ENCODE assay signal across 18 cellular contexts in the genomic region with DNA sequence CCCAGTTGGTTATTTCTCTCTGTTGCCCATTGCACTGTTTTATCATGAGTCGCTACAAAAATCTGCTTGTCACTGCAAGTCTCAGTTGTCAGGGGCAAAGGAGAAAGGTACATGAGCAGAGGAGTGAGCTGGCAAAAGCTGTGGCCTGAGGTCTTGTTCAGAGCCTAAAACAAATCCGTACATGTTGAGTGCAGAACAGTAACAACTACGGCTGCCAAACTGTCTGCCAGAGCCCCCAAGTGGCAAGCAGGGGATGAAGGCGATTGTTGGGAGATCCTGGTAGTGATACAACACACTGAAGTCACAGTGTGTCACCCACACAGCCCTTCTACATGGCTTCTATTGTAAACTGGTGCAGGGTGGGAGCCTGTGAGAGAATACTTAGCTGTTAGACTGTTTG. TPM values are rescaled to one million over a fixed set of nuclear protein-coding genes. Genes with fewer than 3 reads are reported as not detected.
DNase-seq lines count a peak whose midpoint lies in the region; ATAC-seq and TF ChIP-seq lines count a peak whose summit lies in the region.
"Had no signal": no experiment of that assay in that cellular context is flagged by ENCODE, and none has a peak within 500 bp of the region (broad histone marks: within the 10 kb centered on the region; RNA-seq: fewer than 3 reads in every experiment).

No MANE protein-coding gene starts in this region.

- peaks cover 20% of the 10 kb centered on the region for H3K9me3 Mint-ChIP-seq in chondrocyte (ENCODE audit: low read depth)
- H3K9me3 Mint-ChIP-seq: activated CD4-positive, alpha-beta T cell treated with anti-CD3 and anti-CD28 coated beads, Interleukin-2, amount 10 ng/mL, durations not matched to agents 24 days and 14 days had no signal

- no peak overlapping the region for H2AFZ ChIP-seq in smooth muscle cell (ENCODE audit: low read depth)

- no peaks in the 10 kb centered on the region for H3K36me3 Mint-ChIP-seq in chondrocyte (ENCODE audit: low read depth)
- H3K36me3 Mint-ChIP-seq: T-cell had no signal

- no peaks in the 10 kb centered on the region for H3F3A ChIP-seq in smooth muscle cell (ENCODE audit: low read depth)

- no peaks in the 10 kb centered on the region for H3K4me1 Mint-ChIP-seq in chondrocyte (ENCODE audit: low read depth)
- H3K4me1 Mint-ChIP-seq: activated CD4-positive, alpha-beta T cell treated with anti-CD3 and anti-CD28 coated beads, Interleukin-2, amount 10 ng/mL, durations not matched to agents 24 days and 14 days; T-cell had no signal

- H4K20me1 ChIP-seq in smooth muscle cell (ENCODE audit: low read depth), result no peaks in the 10 kb centered on the region

- no peaks in the 10 kb centered on the region for H3K27me3 Mint-ChIP-seq in chondrocyte (ENCODE audit: low read depth)
- H3K27me3 Mint-ChIP-seq: activated CD4-positive, alpha-beta T cell treated with anti-CD3 and anti-CD28 coated beads, Interleukin-2, amount 10 ng/mL, durations not matched to agents 24 days and 14 days; T-cell had no signal

- H3K9me3 ChIP-seq in smooth muscle cell (replicated peaks; ENCODE audit: low read depth), result no peaks in the 10 kb centered on the region
- no peaks in the 10 kb centered on the region; the same call in 1 of the 2 replicates for H3K9me3 ChIP-seq in BE2C
- H3K9me3 ChIP-seq: body of pancreas had no signal

- H3K27ac Mint-ChIP-seq in chondrocyte (ENCODE audit: unreplicated experiment), result no peak overlapping the region
- H3K27ac Mint-ChIP-seq: activated CD4-positive, alpha-beta T cell treated with anti-CD3 and anti-CD28 coated beads, Interleukin-2, amount 10 ng/mL, durations not matched to agents 24 days and 14 days; activated T-helper 2 cell treated with anti-CD3 and anti-CD28 coated beads, Interferon-gamma antibody, Interleukin-2, Interleukin-4, amounts not matched to agents 10 μg/mL and 5 μg/mL and 100 μg/mL, durations not matched to agents 14 hours and 24 hours and 36 hours; T-cell had no signal

- no peak overlapping the region for H3K4me3 Mint-ChIP-seq in chondrocyte (ENCODE audit: unreplicated experiment)
- H3K4me3 Mint-ChIP-seq: activated CD4-positive, alpha-beta T cell treated with anti-CD3 and anti-CD28 coated beads, Interleukin-2, amount 10 ng/mL, durations not matched to agents 24 days and 14 days; T-cell had no signal

- no peak overlapping the region for H3K9ac ChIP-seq in smooth muscle cell (ENCODE audit: low read depth)

- no peak overlapping the region for H3K4me3 ChIP-seq in smooth muscle cell
- H3K4me3 ChIP-seq in BE2C (ENCODE audit: low read depth, low read length), result no peak overlapping the region
- H3K4me3 ChIP-seq: body of pancreas had no signal

- H3K27ac ChIP-seq in caudate nucleus (ENCODE audit: low read depth, low read length) (peak overlapping the region; percentile 26), smooth muscle cell (ENCODE audit: low read depth) (no peak overlapping the region)
- H3K27ac ChIP-seq: body of pancreas had no signal

- H3K27me3 ChIP-seq in smooth muscle cell (ENCODE audit: low read depth) (no peaks in the 10 kb centered on the region), BE2C (no peaks in the 10 kb centered on the region)
- H3K27me3 ChIP-seq: body of pancreas had no signal

- H3K4me1 ChIP-seq in smooth muscle cell (ENCODE audit: low read depth) (no peaks in the 10 kb centered on the region), BE2C (no peaks in the 10 kb centered on the region)
- H3K4me1 ChIP-seq: body of pancreas had no signal

- H3K36me3 ChIP-seq in smooth muscle cell (ENCODE audit: low read depth) (no peaks in the 10 kb centered on the region), BE2C (no peaks in the 10 kb centered on the region)

- no peaks in the 10 kb centered on the region for H3K79me2 ChIP-seq in smooth muscle cell (ENCODE audit: low read depth)

- DNase-seq in NCI-H82 (lab: John Stamatoyannopoulos, UW) (peak; percentile 4), NCI-H82 treated with DMSO at 0.1 percent for 48 hours (lab: John Stamatoyannopoulos, UW; ENCODE audit: unreplicated experiment) (no peak), caudate nucleus (lab: John Stamatoyannopoulos, UW) (peak in 30 of 61 donors; percentile 8 to 62 (median 27)), iPS-NIHi7 (ENCODE audit: extremely low spot score) (peak; percentile 28), smooth muscle cell (lab: John Stamatoyannopoulos, UW; ENCODE audit: unreplicated experiment) (no peak), chondrocyte (ENCODE audit: low spot score) (no peak), BE2C (no peak)
- DNase-seq: activated CD4-positive, alpha-beta T cell treated with anti-CD3 and anti-CD28 coated beads, Interleukin-2, amount 10 ng/mL, durations not matched to agents 24 days and 14 days; body of pancreas; erythroblast; NCI-H2029; NCI-H510A treated with DMSO at 0.1 percent for 48 hours; SHP77; T-cell had no signal

- no peak for TF ChIP-seq CTCF in smooth muscle cell (IDR thresholded peaks at IDR 0.05; ENCODE audit: borderline replicate concordance, insufficient read depth, poor library complexity, severe bottlenecking)
- no peak for TF ChIP-seq CTCF in chondrocyte (IDR thresholded peaks at IDR 0.05)
- TF ChIP-seq CTCF in BE2C (IDR thresholded peaks at IDR 0.05; ENCODE audit: low read depth, low read length), result no peak

- 56% methylated on average over 4 of the region's 4 CpGs for WGBS in smooth muscle cell (ENCODE audit: low lambda C conversion rate)

- peak overlapping the region; percentile 13 for H3K4me2 ChIP-seq in smooth muscle cell

- no peak for ATAC-seq in GM21786 (IDR thresholded peaks at IDR 0.05; ENCODE audit: unreplicated experiment)
- ATAC-seq: body of pancreas, HCT116, T-cell had no signal

RNA-seq across cellular contexts. Expression of a gene that starts 50.9 kb away (rescaled TPM):
- total RNA-seq in smooth muscle cell (0.45 and 0.54 TPM in 2 replicates), chondrocyte (0.07 to 0.22 TPM in 2 of 3 replicates, not detected in the other)
- 0.19 TPM in 1 of 2 replicates, not detected in the other for polyA plus RNA-seq in smooth muscle cell
- polyA plus RNA-seq in BE2C (2012; ENCODE audit: insufficient read depth, insufficient read length, low read depth), result 1.4 TPM
- total RNA-seq: activated CD4-positive, alpha-beta T cell treated with anti-CD3 and anti-CD28 coated beads, Interleukin-2, amount 10 ng/mL, durations not matched to agents 24 days and 14 days; activated T-helper 2 cell treated with anti-CD3 and anti-CD28 coated beads, Interferon-gamma antibody, Interleukin-2, Interleukin-4, amounts not matched to agents 10 μg/mL and 5 μg/mL and 100 μg/mL, durations not matched to agents 14 hours and 24 hours and 36 hours; Daoy; T-cell had no signal

Comparison
In these comparisons a context has a peak if more than half of its experiments do, and no peak if none do; other contexts are left out.
1. DNase-seq: peak in NCI-H82 (single experiment) and iPS-NIHi7 (single experiment); none in NCI-H82 treated with DMSO at 0.1 percent for 48 hours (single experiment), smooth muscle cell (single experiment), chondrocyte (single experiment) and BE2C (single experiment).